Comparison of ENCODE assay signal across 16 cellular contexts in the genomic region with DNA sequence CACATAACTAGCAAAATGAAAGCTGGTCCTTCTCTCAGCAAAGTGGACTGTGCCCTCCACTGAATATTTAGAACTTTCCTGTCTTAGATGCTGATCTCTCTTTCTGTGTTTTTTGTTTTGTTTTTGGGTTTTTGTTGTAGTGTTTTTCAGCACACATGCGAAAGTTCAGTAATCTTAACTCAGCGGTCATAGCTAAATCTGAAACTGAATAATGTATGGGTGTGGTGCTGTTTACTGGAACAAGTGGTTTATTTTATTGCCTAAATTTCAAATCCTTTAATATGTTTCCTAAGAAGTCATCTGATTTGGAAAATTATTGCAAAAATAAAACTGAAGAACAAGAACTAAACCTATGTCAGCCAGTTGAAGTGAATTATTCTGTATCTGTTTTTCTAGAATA.
A peak's percentile ranks its signal among the peaks of the same experiment; 100 is the strongest.
DNase-seq lines count a peak whose midpoint lies in the region; ATAC-seq and TF ChIP-seq lines count a peak whose summit lies in the region.
"Had no signal": no experiment of that assay in that cellular context is flagged by ENCODE, and none has a peak within 500 bp of the region (broad histone marks: within the 10 kb centered on the region; RNA-seq: fewer than 3 reads in every experiment).

No MANE protein-coding gene starts in this region.

- no peak overlapping the region for H3K56ac ChIP-seq in IMR-90 (ENCODE audit: extremely low read depth, insufficient read depth, low read length)

- H2AK5ac ChIP-seq in IMR-90 (ENCODE audit: low read depth, low read length), result no peak overlapping the region

- H3K4me3 Mint-ChIP-seq in CD4-positive, alpha-beta memory T cell, result no peak overlapping the region

- H3K4me3 ChIP-seq in IMR-90 (ENCODE audit: insufficient read depth, low read depth, low read length), result no peak overlapping the region
- H3K4me3 ChIP-seq in brain microvascular endothelial cell (ENCODE audit: low read depth, low read length), result no peak overlapping the region
- no peak overlapping the region for H3K4me3 ChIP-seq in gastroesophageal sphincter
- H3K4me3 ChIP-seq in skeletal muscle tissue (ENCODE audit: low read length in 3 of 3), result no peak overlapping the region
- no peak overlapping the region for H3K4me3 ChIP-seq in CD4-positive, alpha-beta memory T cell (ENCODE audit: low read length in 2 of 2)
- H3K4me3 ChIP-seq in prostate gland, result no peak overlapping the region
- H3K4me3 ChIP-seq: BLaER1 had no signal

- no peaks in the 10 kb centered on the region for H3K9me3 ChIP-seq in IMR-90 (ENCODE audit: control insufficient read depth, insufficient read depth, low read length)
- no peaks in the 10 kb centered on the region for H3K9me3 ChIP-seq in gastroesophageal sphincter
- no peaks in the 10 kb centered on the region for H3K9me3 ChIP-seq in skeletal muscle tissue (ENCODE audit: control insufficient read depth in 3 of 3, low read length in 3 of 3)
- H3K9me3 ChIP-seq in CD4-positive, alpha-beta memory T cell (ENCODE audit: control insufficient read depth in 1 of 2, low read length in 2 of 2), result no peaks in the 10 kb centered on the region
- H3K9me3 ChIP-seq in prostate gland, result no peaks in the 10 kb centered on the region
- H3K9me3 ChIP-seq: BLaER1 had no signal

- DNase-seq in IMR-90 (no peak), brain microvascular endothelial cell (no peak), ACHN (no peak), prostate gland (ENCODE audit: low spot score) (no peak)
- no peak for DNase-seq in CD4-positive, alpha-beta memory T cell
- no peak for DNase-seq in stimulated activated CD8-positive, alpha-beta memory T cell treated with anti-CD3 and anti-CD28 coated beads, Interleukin-4, amount 100 ng/mL, for 48 hours
- DNase-seq: DND-41, HCEC 1CT, KBM-7, NCI-H1048, NCI-H1436 treated with DMSO at 0.1 percent for 48 hours, NCI-H2081, NCI-H774 had no signal

- peaks cover 0 to 7% (median 3%) of the 10 kb centered on the region in 8 donors for H3K9me3 Mint-ChIP-seq in CD4-positive, alpha-beta memory T cell

- dilution Hi-C loops in IMR-90 (cut with HindIII; ENCODE audit: low sequenced_read_pairs, unreplicated experiment), result no loop called here

- CTCF ChIA-PET in IMR-90 (lab: Yijun Ruan, JAX), result interaction anchor here (0.6 to 0.7 kb wide), 2 partner anchors 49 kb away, joined by 3 to 5 read pairs; no protein-coding TSS in a partner anchor
- CTCF ChIA-PET in CD4-positive, alpha-beta memory T cell (lab: Charles Lee; ENCODE audit: partially characterized antibody), result no interaction called here

- no peak overlapping the region for H3K4me2 ChIP-seq in IMR-90 (ENCODE audit: low read depth, low read length)
- H3K4me2 ChIP-seq: BLaER1 had no signal

- no peak overlapping the region for H3K27ac Mint-ChIP-seq in CD4-positive, alpha-beta memory T cell

- no peak for ATAC-seq in IMR-90 (ENCODE audit: low read depth)
- ATAC-seq in gastroesophageal sphincter, result no peak

- POLR2A ChIA-PET in IMR-90 (lab: Charles Lee; ENCODE audit: unreplicated experiment), result no interaction called here
- POLR2A ChIA-PET in CD4-positive, alpha-beta memory T cell (lab: Charles Lee; ENCODE audit: partially characterized antibody), result no interaction called here

- peaks cover 8% of the 10 kb centered on the region for H3K9me1 ChIP-seq in IMR-90 (ENCODE audit: insufficient read depth, low read length)

- no peak overlapping the region for H4K91ac ChIP-seq in IMR-90 (ENCODE audit: insufficient read depth, low read depth, low read length)

- TF ChIP-seq POLR2A in IMR-90 (IDR thresholded peaks at IDR 0.05; ENCODE audit: low read depth, low read length), result no peak
- no peak for TF ChIP-seq POLR2A in gastroesophageal sphincter (IDR thresholded peaks at IDR 0.05)
- TF ChIP-seq POLR2A in prostate gland (IDR thresholded peaks at IDR 0.05), result no peak

- no peak overlapping the region for H2BK15ac ChIP-seq in IMR-90 (ENCODE audit: low read depth, low read length)

- TF ChIP-seq CTCF in IMR-90 (conservative IDR thresholded peaks at IDR 0.05; ENCODE audit: low read depth, low read length) (no peak), brain microvascular endothelial cell (IDR thresholded peaks at IDR 0.05; ENCODE audit: low read depth, low read length, missing control alignments) (no peak), gastroesophageal sphincter (IDR thresholded peaks at IDR 0.05) (no peak), prostate gland (IDR thresholded peaks at IDR 0.05) (no peak)

- no peaks in the 10 kb centered on the region for H3K4me1 Mint-ChIP-seq in CD4-positive, alpha-beta memory T cell

- in situ Hi-C loops in IMR-90 (cut with MboI; ENCODE audit: low sequenced_read_pairs), result no loop called here
- in situ Hi-C loops in brain microvascular endothelial cell (cut with HindIII; ENCODE audit: low pct_ligation_motif_present, low sequenced_read_pairs), result no loop called here
- in situ Hi-C loops in ACHN (cut with HindIII; ENCODE audit: low pct_ligation_motif_present, low pct_unique_long_range_greater_than_20kb, low sequenced_read_pairs), result no loop called here

- H2AK9ac ChIP-seq in IMR-90 (replicated peaks; ENCODE audit: low read depth, low read length, poor library complexity), result no peak overlapping the region

- H3K4me1 ChIP-seq in IMR-90 (ENCODE audit: control insufficient read depth, insufficient read depth, low read length) (peaks cover 17% of the 10 kb centered on the region), gastroesophageal sphincter (peaks cover 0 to 23% (median 3%) of the 10 kb centered on the region in 3 donors), skeletal muscle tissue (ENCODE audit: control insufficient read depth in 3 of 3, insufficient read depth in 3 of 3, low read length in 3 of 3) (no peaks in the 10 kb centered on the region), prostate gland (replicated peaks) (no peaks in the 10 kb centered on the region)
- no peaks in the 10 kb centered on the region for H3K4me1 ChIP-seq in CD4-positive, alpha-beta memory T cell (ENCODE audit: insufficient read depth, low read length)
- H3K4me1 ChIP-seq: BLaER1 had no signal

- no peak overlapping the region for H3K9ac ChIP-seq in IMR-90 (ENCODE audit: low read depth, low read length)
- H3K9ac ChIP-seq in skeletal muscle tissue (ENCODE audit: low read depth in 1 of 3, low read length in 3 of 3), result no peak overlapping the region
- H3K9ac ChIP-seq: BLaER1 had no signal

- no TSS peak for BruUV-seq in IMR-90 (replicated peaks; lab: Mats Ljungman, UMichigan)

- no peaks in the 10 kb centered on the region for H4K20me1 ChIP-seq in IMR-90 (ENCODE audit: insufficient read depth, low read length)
- H4K20me1 ChIP-seq: BLaER1 had no signal

- no peak overlapping the region for H3K23ac ChIP-seq in IMR-90 (ENCODE audit: low read depth, low read length)

- H3K27me3 ChIP-seq in IMR-90 (ENCODE audit: control insufficient read depth, insufficient read depth, low read length) (no peaks in the 10 kb centered on the region), brain microvascular endothelial cell (replicated peaks) (no peaks in the 10 kb centered on the region), gastroesophageal sphincter (no peaks in the 10 kb centered on the region), skeletal muscle tissue (ENCODE audit: control insufficient read depth in 3 of 3, insufficient read depth in 3 of 3, low read length in 3 of 3) (no peaks in the 10 kb centered on the region), prostate gland (replicated peaks; ENCODE audit: insufficient read depth) (no peaks in the 10 kb centered on the region)
- no peaks in the 10 kb centered on the region for H3K27me3 ChIP-seq in CD4-positive, alpha-beta memory T cell (ENCODE audit: insufficient read depth, low read length)
- H3K27me3 ChIP-seq: BLaER1 had no signal

- H4K8ac ChIP-seq in IMR-90 (ENCODE audit: low read depth in 2 of 2, low read length in 2 of 2), result no peak overlapping the region

- no peak overlapping the region for H3K14ac ChIP-seq in IMR-90 (replicated peaks; ENCODE audit: low read depth, low read length)

- H3K27me3 Mint-ChIP-seq in CD4-positive, alpha-beta memory T cell, result no peaks in the 10 kb centered on the region

- H4K5ac ChIP-seq in IMR-90 (ENCODE audit: low read depth, low read length), result peak overlapping the region; percentile 25; the same call in 1 of the 2 replicates

- H3K4ac ChIP-seq in IMR-90 (ENCODE audit: low read depth, low read length), result no peak overlapping the region

- H3K79me1 ChIP-seq in IMR-90 (ENCODE audit: low read depth in 1 of 2, low read length in 2 of 2), result no peaks in the 10 kb centered on the region

- no peak for TF ChIP-seq EP300 in gastroesophageal sphincter (IDR thresholded peaks at IDR 0.05)

- H3K18ac ChIP-seq in IMR-90 (ENCODE audit: low read depth, low read length), result no peak overlapping the region; the same call in 1 of the 2 replicates

- no peak for TF ChIP-seq RAD21 in IMR-90 (IDR thresholded peaks at IDR 0.05; ENCODE audit: low read length)

- H2BK5ac ChIP-seq in IMR-90 (ENCODE audit: low read depth, low read length, poor library complexity, severe bottlenecking), result no peak overlapping the region

- H2BK120ac ChIP-seq in IMR-90 (ENCODE audit: low read depth, low read length), result no peak overlapping the region

- H2AFZ ChIP-seq in IMR-90 (replicated peaks; ENCODE audit: low read length, poor library complexity), result no peak overlapping the region

- H3K36me3 ChIP-seq in IMR-90 (ENCODE audit: control insufficient read depth, insufficient read depth, low read length) (no peaks in the 10 kb centered on the region), brain microvascular endothelial cell (replicated peaks) (no peaks in the 10 kb centered on the region), gastroesophageal sphincter (no peaks in the 10 kb centered on the region), skeletal muscle tissue (ENCODE audit: control insufficient read depth in 3 of 3, insufficient read depth in 3 of 3, low read length in 3 of 3) (no peaks in the 10 kb centered on the region), prostate gland (no peaks in the 10 kb centered on the region)
- H3K36me3 ChIP-seq in CD4-positive, alpha-beta memory T cell (ENCODE audit: insufficient read depth, low read length), result no peaks in the 10 kb centered on the region
- H3K36me3 ChIP-seq: BLaER1 had no signal

- no peak overlapping the region for H3K27ac ChIP-seq in IMR-90 (ENCODE audit: insufficient read depth, low read length)
- peak overlapping the region; percentile 83 for H3K27ac ChIP-seq in brain microvascular endothelial cell
- H3K27ac ChIP-seq in gastroesophageal sphincter, result peak overlapping the region in 3 of 4 donors; percentile 16 to 39 (median 33)
- H3K27ac ChIP-seq in skeletal muscle tissue (ENCODE audit: low read depth, low read length), result peak overlapping the region; percentile 21
- H3K27ac ChIP-seq in CD4-positive, alpha-beta memory T cell (ENCODE audit: low read depth, low read length), result no peak overlapping the region
- no peak overlapping the region for H3K27ac ChIP-seq in prostate gland
- H3K27ac ChIP-seq: BLaER1 had no signal

- intact Hi-C loops in IMR-90 (cut with micrococcal nuclease), result no loop called here
- intact Hi-C loops in CD4-positive, alpha-beta memory T cell (cut with micrococcal nuclease), result no loop called here
- intact Hi-C loops in prostate gland (cut with DNase I), result loop anchor here (10.0 kb wide), 1 partner anchor 112 kb away; a partner anchor contains a TSS

- no peak overlapping the region for H2BK20ac ChIP-seq in IMR-90 (ENCODE audit: low read depth, low read length)

- WGBS in IMR-90 (ENCODE audit: extremely low coverage in 2 of 2, insufficient read length in 1 of 2), 2 experiments, result no CpG with 5 or more reads among the region's 2 CpGs
- 73 to 92% methylated on average over 2 of the region's 2 CpGs for WGBS in gastroesophageal sphincter (ENCODE audit: low coverage in 1 of 2), 2 donors
- WGBS in prostate gland, result 85% methylated on average over 2 of the region's 2 CpGs

- no peaks in the 10 kb centered on the region for H3K36me3 Mint-ChIP-seq in CD4-positive, alpha-beta memory T cell

Comparison
In these comparisons a context has a peak if more than half of its experiments do, and no peak if none do; other contexts are left out.
1. H3K27ac ChIP-seq: peak in brain microvascular endothelial cell (single experiment), gastroesophageal sphincter (3 of 4) and skeletal muscle tissue (single experiment); none in IMR-90 (single experiment), CD4-positive, alpha-beta memory T cell (single experiment) and prostate gland (0 of 2).